Comparison of ENCODE assay signal across 8 cellular contexts in the genomic region with DNA sequence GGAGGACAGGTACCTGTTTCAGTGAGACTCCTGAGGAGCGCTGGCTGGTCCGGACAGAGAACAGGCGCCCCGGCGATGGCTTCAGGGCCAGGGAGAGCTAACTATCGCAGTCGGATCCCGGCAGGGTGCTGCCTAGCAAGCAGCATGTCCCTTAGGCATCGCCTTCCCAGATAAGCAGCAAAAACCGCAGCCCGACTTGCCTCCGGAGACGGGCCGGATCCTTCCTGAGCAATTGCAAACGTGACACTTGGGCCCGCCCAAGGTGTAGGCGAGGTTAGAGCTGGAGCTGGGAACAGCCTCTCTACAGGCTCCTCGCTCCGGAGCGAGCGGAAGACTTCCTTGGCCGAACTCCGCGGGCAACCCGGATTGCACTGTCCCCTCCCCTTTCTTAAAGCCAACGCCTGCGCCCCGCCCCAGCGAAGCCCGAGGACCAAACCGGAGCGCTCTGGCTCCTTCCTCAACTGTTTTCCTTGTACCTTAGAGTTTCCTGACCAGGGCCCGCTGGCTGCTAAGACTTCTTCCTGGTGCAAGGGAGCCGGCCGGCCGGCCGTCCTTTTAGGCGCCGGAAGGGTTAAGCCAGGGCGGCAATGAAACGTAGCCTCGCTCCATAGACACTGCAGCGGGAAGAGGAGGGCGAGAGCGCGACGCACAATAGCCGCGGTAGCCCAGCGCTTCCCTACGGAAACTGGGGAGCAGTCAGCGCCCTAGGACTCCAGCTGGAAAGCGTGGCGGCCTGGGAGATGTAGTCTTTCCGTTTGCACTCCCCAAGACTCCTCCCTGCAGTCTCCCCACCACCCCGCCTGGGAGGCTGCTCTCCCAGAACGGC. TPM values are rescaled to one million over a fixed set of nuclear protein-coding genes. Genes with fewer than 3 reads are reported as not detected.
DNase-seq lines count a peak whose midpoint lies in the region; ATAC-seq and TF ChIP-seq lines count a peak whose summit lies in the region.

Gene OPHN1 (minus strand): TSS at position 341 of the 826 bp plus-strand sequence. CDS start 475 bp downstream, outside the sequence.

- no peaks in the 10 kb centered on the region for H3K27me3 ChIP-seq in neural progenitor cell

- peaks cover 11% of the 10 kb centered on the region for H3F3A ChIP-seq in neural progenitor cell (ENCODE audit: low read depth)

- H3K27ac Mint-ChIP-seq in neural progenitor cell = no peak within 1 kb of the TSS

- peak within 1 kb of the TSS; percentile 90 for H3K4me3 Mint-ChIP-seq in neural progenitor cell

- H3K27me3 Mint-ChIP-seq in neural progenitor cell (ENCODE audit: insufficient read depth, low read depth) = peaks cover 6% of the 10 kb centered on the region

- intact Hi-C loops in Right ventricle myocardium superior (cut with DNase I) = no loop called here

- DNase-seq in activated effector memory CD4-positive, alpha-beta T cell treated with anti-CD3 and anti-CD28 coated beads, Interleukin-2, amount 50 U/mL, for 16 hours = peak; percentile 61
- no peak for DNase-seq in activated effector memory CD4-positive, alpha-beta T cell treated with Interleukin-2 at 50 U/mL for 16 hours
- DNase-seq in NCI-H524 (lab: John Stamatoyannopoulos, UW) (peak; percentile 60 to 71), amygdala (lab: John Stamatoyannopoulos, UW) (peak in 55 of 56 donors; percentile 0 to 78 (median 55)), Right ventricle myocardium superior (peak; percentile 86), neural progenitor cell (ENCODE audit: low spot score) (peak; percentile 84)

- peak within 1 kb of the TSS; percentile 68 for H3K4me3 ChIP-seq in neural progenitor cell

- peaks cover 2% of the 10 kb centered on the region for H3K9me3 Mint-ChIP-seq in neural progenitor cell

- no peaks in the 10 kb centered on the region for H3K36me3 ChIP-seq in neural progenitor cell

- TF ChIP-seq CTCF in neural progenitor cell (IDR thresholded peaks at IDR 0.05) = no peak

- ATAC-seq in Right ventricle myocardium superior (ENCODE audit: poor library complexity) = peak; percentile 94
- ATAC-seq in GM21619 (IDR thresholded peaks at IDR 0.05; ENCODE audit: unreplicated experiment) = no peak
- no peak for ATAC-seq in HG02642 (IDR thresholded peaks at IDR 0.05; ENCODE audit: poor library complexity, unreplicated experiment)

- no peak within 1 kb of the TSS for H3K9ac ChIP-seq in neural progenitor cell

- peak within 1 kb of the TSS; percentile 78 for H3K27ac ChIP-seq in neural progenitor cell

- H3K9me3 ChIP-seq in neural progenitor cell (ENCODE audit: low read depth) = no peaks in the 10 kb centered on the region

- peaks cover 3% of the 10 kb centered on the region for H3K36me3 Mint-ChIP-seq in neural progenitor cell

- H2AFZ ChIP-seq in neural progenitor cell (replicated peaks) = peak within 1 kb of the TSS; percentile 27

- peak within 1 kb of the TSS; percentile 85 for H3K4me2 ChIP-seq in neural progenitor cell

- H3K4me1 ChIP-seq in neural progenitor cell = no peaks in the 10 kb centered on the region

- H4K20me1 ChIP-seq in neural progenitor cell (ENCODE audit: low read depth) = no peaks in the 10 kb centered on the region

- H3K4me1 Mint-ChIP-seq in neural progenitor cell = peaks cover 2% of the 10 kb centered on the region

- H3K79me2 ChIP-seq in neural progenitor cell (ENCODE audit: low read depth) = no peaks in the 10 kb centered on the region

RNA-seq across cellular contexts. Expression of gene OPHN1, which starts in this region (rescaled TPM):
- total RNA-seq in Right ventricle myocardium superior (4.3 TPM), neural progenitor cell (ENCODE audit: low replicate concordance) (4.2 and 4.5 TPM in 2 replicates)
